Comparison of ENCODE assay signal across 8 cellular contexts in genomic region chr6:27823714-27824247, GRCh38.
A peak's percentile ranks its signal among the peaks of the same experiment; 100 is the strongest.
DNase-seq lines count a peak whose midpoint lies in the region; ATAC-seq and TF ChIP-seq lines count a peak whose summit lies in the region.
"Not testable (repeated sequence)": the region's sequence is repeated elsewhere in the genome, so short reads cannot be mapped to it uniquely, and the experiment has no call there.

No MANE protein-coding gene starts in this region.

- H3K9ac ChIP-seq in DND-41 (ENCODE audit: low read depth, low read length) (peak overlapping the region; percentile 72), HUES6 (ENCODE audit: low read length) (peak overlapping the region; percentile 89), OCI-LY1 (ENCODE audit: low read length) (peak overlapping the region; percentile 73)

- H3K9me3 ChIP-seq in DND-41 (ENCODE audit: insufficient read depth, low read length, severe bottlenecking); HUES6 (ENCODE audit: control insufficient read depth, insufficient read depth, low read depth, low read length); OCI-LY1 (ENCODE audit: low read length); mucosa of descending colon: not testable (repeated sequence)

- H3K4me3 Mint-ChIP-seq in endothelial cell (ENCODE audit: unreplicated experiment): peak overlapping the region; percentile 95

- peak overlapping the region; percentile 97 for H3K27ac Mint-ChIP-seq in endothelial cell (ENCODE audit: unreplicated experiment)

- H4K20me1 ChIP-seq in DND-41 (ENCODE audit: insufficient read depth, low read length); OCI-LY1 (ENCODE audit: insufficient read depth, low read length): not testable (repeated sequence)

- H3K4me3 ChIP-seq in DND-41 (ENCODE audit: low read depth in 1 of 2, low read length in 2 of 2): peak overlapping the region; percentile 9 to 53; a peak in 3 of 4 replicates
- H3K4me3 ChIP-seq in HUES6 (ENCODE audit: low read depth, low read length): peak overlapping the region; percentile 59
- H3K4me3 ChIP-seq in OCI-LY1 (ENCODE audit: low read depth, low read length, poor library complexity, severe bottlenecking): peak overlapping the region; percentile 47
- H3K4me3 ChIP-seq in mucosa of descending colon: not testable (repeated sequence)

- intact Hi-C loops in mucosa of descending colon (cut with DNase I, micrococcal nuclease): not testable (repeated sequence)

- H3K27ac ChIP-seq in DND-41 (ENCODE audit: low read length) (peak overlapping the region; percentile 100), HUES6 (ENCODE audit: low read depth, low read length) (peak overlapping the region; percentile 95), OCI-LY1 (ENCODE audit: low read depth, low read length, poor library complexity, severe bottlenecking) (peak overlapping the region; percentile 100)

- TF ChIP-seq CTCF in DND-41 (IDR thresholded peaks at IDR 0.05; ENCODE audit: borderline replicate concordance, extremely low read depth, low read length, poor library complexity, severe bottlenecking); OCI-LY1 (IDR thresholded peaks at IDR 0.05; ENCODE audit: low read length); endothelial cell (IDR thresholded peaks at IDR 0.05; ENCODE audit: unreplicated experiment); mucosa of descending colon (IDR thresholded peaks at IDR 0.05): not testable (repeated sequence)

- H3K4me1 ChIP-seq in DND-41 (ENCODE audit: insufficient read depth, low read length): peaks cover 46% of the 10 kb centered on the region
- H3K4me1 ChIP-seq in HUES6 (ENCODE audit: control insufficient read depth, insufficient read depth, low read length); mucosa of descending colon (ENCODE audit: low read depth): not testable (repeated sequence)
- peaks cover 47% of the 10 kb centered on the region for H3K4me1 ChIP-seq in OCI-LY1 (ENCODE audit: insufficient read depth, low read length, severe bottlenecking)

- H3K9me2 ChIP-seq in OCI-LY1 (ENCODE audit: low read depth, low read length): not testable (repeated sequence)

- peak overlapping the region; percentile 45; the same call in 1 of the 2 replicates for H2AFZ ChIP-seq in DND-41 (ENCODE audit: low read depth, low read length)
- H2AFZ ChIP-seq in OCI-LY1 (ENCODE audit: low read length): not testable (repeated sequence)

- not testable (repeated sequence) for H3K27me3 ChIP-seq in DND-41 (ENCODE audit: insufficient read depth, low read length, poor library complexity); HUES6 (ENCODE audit: control insufficient read depth, insufficient read depth, low read length); OCI-LY1 (ENCODE audit: insufficient read depth, low read length)

- peak overlapping the region; percentile 63 for H3K4me2 ChIP-seq in DND-41 (ENCODE audit: insufficient read depth, low read length)
- peak overlapping the region; percentile 70 for H3K4me2 ChIP-seq in OCI-LY1 (ENCODE audit: low read length)

- H3F3A ChIP-seq in OCI-LY1 (ENCODE audit: insufficient read depth, low read length): not testable (repeated sequence)

- not testable (repeated sequence) for H3K36me3 ChIP-seq in DND-41 (ENCODE audit: insufficient read depth, low read length); HUES6 (ENCODE audit: control insufficient read depth, insufficient read depth, low read length); OCI-LY1 (ENCODE audit: insufficient read depth, low read length); mucosa of descending colon (ENCODE audit: low read depth)

- H3K9me3 Mint-ChIP-seq in endothelial cell (ENCODE audit: unreplicated experiment): not testable (repeated sequence)

- not testable (repeated sequence) for H3K4me1 Mint-ChIP-seq in endothelial cell (ENCODE audit: unreplicated experiment)

- DNase-seq in DND-41 (peak; percentile 90), endothelial cell (ENCODE audit: low spot score) (peak; percentile 75), mucosa of descending colon (peak; percentile 87 to 89 (median 88))
- peak; percentile 79 for DNase-seq in activated CD8-positive, alpha-beta memory T cell treated with anti-CD3 and anti-CD28 coated beads, Interleukin-2, amount 50 U/mL, for 48 hours
- peak; percentile 41 for DNase-seq in stimulated activated naive CD4-positive, alpha-beta T cell treated with Interleukin-2 at 50 U/mL for 16 hours (lab: John Stamatoyannopoulos, UW)

- H3K36me3 Mint-ChIP-seq in endothelial cell (ENCODE audit: low read depth, unreplicated experiment): not testable (repeated sequence)

- ATAC-seq in DND-41 (ENCODE audit: insufficient read depth, low read depth): peak; percentile 80
- peak; percentile 72 for ATAC-seq in GM21825 (IDR thresholded peaks at IDR 0.05; ENCODE audit: unreplicated experiment)
- ATAC-seq in mucosa of descending colon: peak; percentile 97

- not testable (repeated sequence) for H3K79me2 ChIP-seq in DND-41 (ENCODE audit: insufficient read depth, low read length); OCI-LY1 (ENCODE audit: insufficient read depth, low read length)

- H3K27me3 Mint-ChIP-seq in endothelial cell (ENCODE audit: unreplicated experiment): peaks cover 11% of the 10 kb centered on the region
